In the genomic region with DNA sequence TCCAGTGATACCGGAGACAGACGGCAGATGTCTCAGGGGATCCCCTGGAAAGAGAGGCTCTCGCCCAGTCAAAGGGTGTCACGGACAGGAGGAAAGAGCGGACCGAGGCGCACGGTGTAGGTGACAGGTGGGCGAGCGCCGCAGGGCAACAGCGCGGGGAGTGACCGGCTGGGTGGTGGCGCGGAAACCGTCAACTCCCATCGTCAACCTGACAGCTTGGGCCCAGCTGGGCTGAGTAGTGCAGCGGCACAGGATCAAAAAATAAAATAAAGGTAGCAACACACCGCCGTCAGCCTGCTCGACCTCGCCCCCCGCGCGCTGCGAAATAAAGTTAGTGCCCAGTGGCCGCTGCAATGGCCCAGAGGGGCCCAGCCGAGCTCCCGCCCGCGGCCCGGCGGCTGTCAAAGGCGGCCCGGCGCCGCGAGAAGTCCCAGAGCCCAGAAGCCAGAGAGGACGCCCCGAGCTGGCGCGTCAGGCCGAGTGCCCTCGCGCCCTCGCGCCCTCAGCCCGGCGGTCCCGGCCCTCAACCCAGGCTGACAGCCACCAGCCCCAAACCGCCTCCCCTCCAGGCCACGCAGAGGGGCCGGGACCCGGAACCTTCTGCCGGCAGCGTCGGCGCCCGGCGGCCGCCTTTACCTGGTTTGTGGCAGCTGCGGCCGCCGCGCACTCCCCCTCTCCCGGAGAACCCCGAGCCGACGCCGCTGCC, we compare ENCODE assay signal across 8 cellular contexts. TPM values are rescaled to one million over a fixed set of nuclear protein-coding genes. Genes with fewer than 3 reads are reported as not detected.
A peak's percentile ranks its signal among the peaks of the same experiment; 100 is the strongest.
DNase-seq lines count a peak whose midpoint lies in the region; ATAC-seq, FAIRE-seq and TF ChIP-seq lines count a peak whose summit lies in the region.

A gene with protein sequence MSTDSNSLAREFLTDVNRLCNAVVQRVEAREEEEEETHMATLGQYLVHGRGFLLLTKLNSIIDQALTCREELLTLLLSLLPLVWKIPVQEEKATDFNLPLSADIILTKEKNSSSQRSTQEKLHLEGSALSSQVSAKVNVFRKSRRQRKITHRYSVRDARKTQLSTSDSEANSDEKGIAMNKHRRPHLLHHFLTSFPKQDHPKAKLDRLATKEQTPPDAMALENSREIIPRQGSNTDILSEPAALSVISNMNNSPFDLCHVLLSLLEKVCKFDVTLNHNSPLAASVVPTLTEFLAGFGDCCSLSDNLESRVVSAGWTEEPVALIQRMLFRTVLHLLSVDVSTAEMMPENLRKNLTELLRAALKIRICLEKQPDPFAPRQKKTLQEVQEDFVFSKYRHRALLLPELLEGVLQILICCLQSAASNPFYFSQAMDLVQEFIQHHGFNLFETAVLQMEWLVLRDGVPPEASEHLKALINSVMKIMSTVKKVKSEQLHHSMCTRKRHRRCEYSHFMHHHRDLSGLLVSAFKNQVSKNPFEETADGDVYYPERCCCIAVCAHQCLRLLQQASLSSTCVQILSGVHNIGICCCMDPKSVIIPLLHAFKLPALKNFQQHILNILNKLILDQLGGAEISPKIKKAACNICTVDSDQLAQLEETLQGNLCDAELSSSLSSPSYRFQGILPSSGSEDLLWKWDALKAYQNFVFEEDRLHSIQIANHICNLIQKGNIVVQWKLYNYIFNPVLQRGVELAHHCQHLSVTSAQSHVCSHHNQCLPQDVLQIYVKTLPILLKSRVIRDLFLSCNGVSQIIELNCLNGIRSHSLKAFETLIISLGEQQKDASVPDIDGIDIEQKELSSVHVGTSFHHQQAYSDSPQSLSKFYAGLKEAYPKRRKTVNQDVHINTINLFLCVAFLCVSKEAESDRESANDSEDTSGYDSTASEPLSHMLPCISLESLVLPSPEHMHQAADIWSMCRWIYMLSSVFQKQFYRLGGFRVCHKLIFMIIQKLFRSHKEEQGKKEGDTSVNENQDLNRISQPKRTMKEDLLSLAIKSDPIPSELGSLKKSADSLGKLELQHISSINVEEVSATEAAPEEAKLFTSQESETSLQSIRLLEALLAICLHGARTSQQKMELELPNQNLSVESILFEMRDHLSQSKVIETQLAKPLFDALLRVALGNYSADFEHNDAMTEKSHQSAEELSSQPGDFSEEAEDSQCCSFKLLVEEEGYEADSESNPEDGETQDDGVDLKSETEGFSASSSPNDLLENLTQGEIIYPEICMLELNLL (N-terminal part only) (minus strand): TSS at position 700 of the 706 bp plus-strand sequence. CDS start 36,489 bp downstream, outside the sequence.

- ATAC-seq in GM18511 (IDR thresholded peaks at IDR 0.05; ENCODE audit: unreplicated experiment) = peak; percentile 64
- peak; percentile 41 for ATAC-seq in HG03039 (IDR thresholded peaks at IDR 0.05; ENCODE audit: unreplicated experiment)
- peak; percentile 37 for ATAC-seq in stimulated activated naive CD8-positive, alpha-beta T cell treated with anti-CD3 and anti-CD28 coated beads, Interleukin-15, Interleukin-2, amounts not matched to agents 100 U/mL and 50 U/mL, for 24 hours

- H3K4me1 ChIP-seq in endothelial cell of umbilical vein (ENCODE audit: control insufficient read depth, extremely low read depth, insufficient read depth, low read length) = peaks cover 13% of the 10 kb centered on the region
- peaks cover 53% of the 10 kb centered on the region for H3K4me1 ChIP-seq in mononuclear cell (ENCODE audit: insufficient read depth, low read length)

- DNase-seq in AG08395 (ENCODE audit: low spot score) (peak; percentile 52), NCI-H510A (lab: John Stamatoyannopoulos, UW) (peak; percentile 46), endothelial cell of umbilical vein (ENCODE audit: low read depth, low spot score) (peak; percentile 56)
- DNase-seq in stimulated activated naive CD8-positive, alpha-beta T cell treated with anti-CD3 and anti-CD28 coated beads, Interleukin-15, Interleukin-2, amounts not matched to agents 100 U/mL and 50 U/mL, for 24 hours = peak; percentile 68

- H4K20me1 ChIP-seq in endothelial cell of umbilical vein (replicated peaks; ENCODE audit: control insufficient read depth, extremely low read depth, insufficient read depth, low read length) = no peaks in the 10 kb centered on the region

- H3K9me1 ChIP-seq in endothelial cell of umbilical vein (replicated peaks; ENCODE audit: control insufficient read depth, extremely low read depth, insufficient read depth, low read length) = no peaks in the 10 kb centered on the region

- POLR2A ChIA-PET in activated CD8-positive, alpha-beta memory T cell treated with anti-CD3 and anti-CD28 coated beads for 36 hours (lab: Charles Lee) = interaction anchor here (0.6 to 3.2 kb wide), 8 partner anchors 8 to 1267 kb away, joined by 3 to 31 read pairs (median 4); a partner anchor contains a TSS
- POLR2A ChIA-PET in endothelial cell of umbilical vein (lab: Charles Lee) = interaction anchor here (0.6 to 1.7 kb wide), 2 partner anchors 17 to 105 kb away, joined by 5 to 7 read pairs; no protein-coding TSS in a partner anchor

- BruUV-seq in endothelial cell of umbilical vein (replicated peaks; lab: Mats Ljungman, UMichigan) = no TSS peak

- CTCF ChIA-PET in activated CD8-positive, alpha-beta memory T cell treated with anti-CD3 and anti-CD28 coated beads for 36 hours (lab: Charles Lee) = interaction anchor here (0.8 to 2.2 kb wide), 5 partner anchors 10 to 105 kb away, joined by 3 to 13 read pairs (median 3); no protein-coding TSS in a partner anchor
- CTCF ChIA-PET in endothelial cell of umbilical vein (lab: Charles Lee) = interaction anchor here (0.7 to 3.1 kb wide), 25 partner anchors 9 to 353 kb away, joined by 3 to 124 read pairs (median 4); no protein-coding TSS in a partner anchor

- peak within 1 kb of the TSS; percentile 60 to 97 (median 61) for H3K4me3 ChIP-seq in endothelial cell of umbilical vein (replicated peaks in 1 of 3; ENCODE audit: insufficient read depth in 1 of 3, low read depth in 1 of 3, low read length in 3 of 3)
- peak within 1 kb of the TSS; percentile 90 for H3K4me3 ChIP-seq in mononuclear cell (ENCODE audit: low read length)

- H3K36me3 ChIP-seq in endothelial cell of umbilical vein (ENCODE audit: control insufficient read depth in 2 of 2, extremely low read depth in 1 of 2, insufficient read depth in 2 of 2, low read length in 2 of 2) = no peaks in the 10 kb centered on the region

- H3K9ac ChIP-seq in endothelial cell of umbilical vein (replicated peaks; ENCODE audit: extremely low read depth, insufficient read depth, low read length) = peak within 1 kb of the TSS; percentile 78

- intact Hi-C loops in endothelial cell of umbilical vein (cut with micrococcal nuclease) = loop anchor here (1.0 kb wide), 1 partner anchor 105 kb away; no protein-coding TSS in a partner anchor

- dilution Hi-C loops in endothelial cell of umbilical vein (cut with MboI; ENCODE audit: extremely low pct_ligation_motif_present, low sequenced_read_pairs) = no loop called here

- peaks cover 0 to 2% of the 10 kb centered on the region in 2 experiments for H3K27me3 ChIP-seq in endothelial cell of umbilical vein (ENCODE audit: control insufficient read depth in 2 of 2, insufficient read depth in 2 of 2, low read length in 2 of 2)
- no peaks in the 10 kb centered on the region for H3K27me3 ChIP-seq in mononuclear cell (ENCODE audit: insufficient read depth, low read length)

- no peak for TF ChIP-seq POLR2A in endothelial cell of umbilical vein (IDR thresholded peaks at IDR 0.05; ENCODE audit: low read depth, low read length)

- peak within 1 kb of the TSS; percentile 82 for H3K4me2 ChIP-seq in endothelial cell of umbilical vein (ENCODE audit: insufficient read depth, low read length)

- H3K9me3 ChIP-seq in endothelial cell of umbilical vein (replicated peaks; ENCODE audit: control insufficient read depth, insufficient read depth, low read length) (no peaks in the 10 kb centered on the region), mononuclear cell (ENCODE audit: low read depth, low read length) (no peaks in the 10 kb centered on the region)

- peak within 1 kb of the TSS; percentile 35 for H3K27ac ChIP-seq in endothelial cell of umbilical vein (ENCODE audit: insufficient read depth, low read depth, low read length)

- H2AFZ ChIP-seq in endothelial cell of umbilical vein (ENCODE audit: low read depth, low read length) = peak within 1 kb of the TSS; percentile 85

- peak; percentile 37 for FAIRE-seq in endothelial cell of umbilical vein (lab: Jason Lieb, UNC)

- no peaks in the 10 kb centered on the region for H3K79me2 ChIP-seq in endothelial cell of umbilical vein (ENCODE audit: control insufficient read depth, insufficient read depth, low read length)

- TF ChIP-seq CTCF in endothelial cell of umbilical vein (IDR thresholded peaks at IDR 0.05; ENCODE audit: extremely low read depth in 1 of 2, insufficient read depth in 1 of 2, low read depth in 1 of 2, low read length in 2 of 2) = peak in 1 of 2 donors; percentile 36

TF ChIP-seq in endothelial cell of umbilical vein, 7 proteins besides CTCF, POLR2A, EP300 and RAD21:
- TF ChIP-seq POLR2AphosphoS5 (IDR thresholded peaks at IDR 0.05; ENCODE audit: insufficient read depth, low read depth, low read length) (no peak), GATA2 (IDR thresholded peaks at IDR 0.05; ENCODE audit: insufficient read depth, insufficient read length, low read depth, low read length) (no peak)

RNA-seq across cellular contexts. Expression of the gene that starts here (rescaled TPM):
- total RNA-seq in activated CD8-positive, alpha-beta memory T cell treated with anti-CD3 and anti-CD28 coated beads for 36 hours = 10 to 100 TPM; 90.8 to 92.1 TPM
- total RNA-seq in endothelial cell of umbilical vein = 8.9 and 9.6 TPM in 2 replicates
- polyA plus RNA-seq in endothelial cell of umbilical vein = 2.5 and 3.1 TPM in 2 replicates
- 2.7 and 3.3 TPM in 2 replicates for polyA plus RNA-seq in endothelial cell of umbilical vein (2011; cell fraction: cytosol; rRNA removed)
- 14.1 and 16.9 TPM in 2 replicates for polyA plus RNA-seq in endothelial cell of umbilical vein (2011; cell fraction: nucleus; rRNA removed)
- 4.1 TPM in 2 replicates for polyA plus RNA-seq in endothelial cell of umbilical vein (2012)
- polyA minus RNA-seq in endothelial cell of umbilical vein = 19.8 and 21.7 TPM in 2 replicates
- polyA minus RNA-seq in endothelial cell of umbilical vein (2011; cell fraction: cytosol; rRNA and poly(A)+ RNA removed) = 4.1 TPM
- polyA minus RNA-seq in endothelial cell of umbilical vein (2011; cell fraction: nucleus; rRNA and poly(A)+ RNA removed) = 59.1 and 65.2 TPM in 2 replicates
- 59.6 TPM for total RNA-seq in mononuclear cell

Comparison
In these comparisons a context has a peak if more than half of its experiments do, and no peak if none do; other contexts are left out.
1. Peak in every context shown above with its lines: DNase-seq, ATAC-seq, H3K4me3 ChIP-seq and H3K27ac ChIP-seq.